ENCODE assay signal across 8 cellular contexts in genomic region chr1:183634429-183635065, GRCh38. TPM values are rescaled to one million over a fixed set of nuclear protein-coding genes. Genes with fewer than 3 reads are reported as not detected.
DNase-seq lines count a peak whose midpoint lies in the region; ATAC-seq lines count a peak whose summit lies in the region.
"Had no signal": no experiment of that assay in that cellular context is flagged by ENCODE, and none has a peak within 500 bp of the region (broad histone marks: within the 10 kb centered on the region; RNA-seq: fewer than 3 reads in every experiment).

No MANE protein-coding gene starts in this region.

- peaks cover 13% of the 10 kb centered on the region for H3K4me1 ChIP-seq in HAP-1

- ATAC-seq in T-cell (replicated peaks in 1 of 4) (no peak), HG02678 (IDR thresholded peaks at IDR 0.05; ENCODE audit: unreplicated experiment) (no peak)
- no peak for ATAC-seq in stimulated activated effector memory CD8-positive, alpha-beta T cell treated with anti-CD3 and anti-CD28 coated beads, Interleukin-12 subunit alpha, Interleukin-12 subunit beta, amount 100 ng/mL, for 72 hours

- H3K36me3 ChIP-seq in HAP-1 (replicated peaks), result peaks cover 14% of the 10 kb centered on the region

- no peaks in the 10 kb centered on the region for H3K9me3 ChIP-seq in HAP-1

- no peaks in the 10 kb centered on the region for H3K27me3 Mint-ChIP-seq in T-cell

- peaks cover 15% of the 10 kb centered on the region for H3K36me3 Mint-ChIP-seq in T-cell
- H3K36me3 Mint-ChIP-seq in stimulated activated effector memory CD8-positive, alpha-beta T cell treated with anti-CD3 and anti-CD28 coated beads, Interleukin-12 subunit alpha, Interleukin-12 subunit beta, amount 100 ng/mL, for 72 hours, result peaks cover 51% of the 10 kb centered on the region

- no peaks in the 10 kb centered on the region; the same call in 1 of the 2 replicates for H3K27me3 ChIP-seq in HAP-1 (ENCODE audit: low read depth)

- peak overlapping the region; percentile 71 for H3K4me3 ChIP-seq in HAP-1

- DNase-seq in HAP-1 (ENCODE audit: low spot score in 2 of 2) (no peak), T-cell (no peak), germinal center (ENCODE audit: low spot score) (peak; percentile 15), NCI-H1105 (lab: John Stamatoyannopoulos, UW) (no peak)
- no peak for DNase-seq in stimulated activated effector memory CD8-positive, alpha-beta T cell treated with anti-CD3 and anti-CD28 coated beads, Interleukin-12 subunit alpha, Interleukin-12 subunit beta, amount 100 ng/mL, for 72 hours (ENCODE audit: low spot score in 2 of 2)
- no peak for DNase-seq in effector CD8-positive, alpha-beta T cell (lab: John Stamatoyannopoulos, UW)

- peaks cover 52 to 66% (median 64%) of the 10 kb centered on the region in 3 donors for H3K4me1 Mint-ChIP-seq in T-cell
- H3K4me1 Mint-ChIP-seq in stimulated activated effector memory CD8-positive, alpha-beta T cell treated with anti-CD3 and anti-CD28 coated beads, Interleukin-12 subunit alpha, Interleukin-12 subunit beta, amount 100 ng/mL, for 72 hours, result peaks cover 30% of the 10 kb centered on the region

- peak overlapping the region; percentile 87 to 89 for H3K27ac Mint-ChIP-seq in T-cell
- peak overlapping the region; percentile 98 for H3K27ac Mint-ChIP-seq in stimulated activated effector memory CD8-positive, alpha-beta T cell treated with anti-CD3 and anti-CD28 coated beads, Interleukin-12 subunit alpha, Interleukin-12 subunit beta, amount 100 ng/mL, for 72 hours

- no peaks in the 10 kb centered on the region for H3K9me3 Mint-ChIP-seq in T-cell
- H3K9me3 Mint-ChIP-seq in stimulated activated effector memory CD8-positive, alpha-beta T cell treated with anti-CD3 and anti-CD28 coated beads, Interleukin-12 subunit alpha, Interleukin-12 subunit beta, amount 100 ng/mL, for 72 hours, result no peaks in the 10 kb centered on the region

- CTCF ChIA-PET in T-cell (lab: Charles Lee), result interaction anchor here (0.6 to 2.8 kb wide), 15 partner anchors 11 to 858 kb away, joined by 3 to 16 read pairs (median 5); partner anchors contain the start of gene APOBEC4 (in 1 of the 2)

- H3K4me3 Mint-ChIP-seq in T-cell, result peak overlapping the region; percentile 99 to 100 (median 100)
- peak overlapping the region; percentile 99 for H3K4me3 Mint-ChIP-seq in stimulated activated effector memory CD8-positive, alpha-beta T cell treated with anti-CD3 and anti-CD28 coated beads, Interleukin-12 subunit alpha, Interleukin-12 subunit beta, amount 100 ng/mL, for 72 hours

- in situ Hi-C loops in HAP-1 (cut with MboI; ENCODE audit: low sequenced_read_pairs), result loop anchor here (25.0 kb wide), 1 partner anchor 403 kb away; the partner anchor contains the start of gene COLGALT2

- POLR2A ChIA-PET in T-cell (lab: Charles Lee), result interaction anchor here (0.7 to 1.0 kb wide), 4 partner anchors 17 to 165 kb away, joined by 3 to 4 read pairs (median 3); no protein-coding TSS in a partner anchor

RNA-seq across cellular contexts. Expression of gene ARPC5, which starts 1.0 kb away (rescaled TPM):
- 100 to 1,000 TPM in 3 of 5 donors, 10 to 100 TPM in 2; 69.8 to 116 (median 106) TPM for total RNA-seq in T-cell

RNA-seq across cellular contexts. Expression of gene APOBEC4, which starts 18.6 kb away (rescaled TPM):
- total RNA-seq in T-cell, result not detected
- total RNA-seq: activated CD8-positive, alpha-beta memory T cell treated with anti-CD3 and anti-CD28 coated beads for 36 hours had no signal

RNA-seq across cellular contexts. Expression of gene NCF2, which starts 44.3 kb away (rescaled TPM):
- 1 to 10 TPM; 2.9 to 8.7 (median 4.0) TPM for total RNA-seq in T-cell
